In the genomic region with DNA sequence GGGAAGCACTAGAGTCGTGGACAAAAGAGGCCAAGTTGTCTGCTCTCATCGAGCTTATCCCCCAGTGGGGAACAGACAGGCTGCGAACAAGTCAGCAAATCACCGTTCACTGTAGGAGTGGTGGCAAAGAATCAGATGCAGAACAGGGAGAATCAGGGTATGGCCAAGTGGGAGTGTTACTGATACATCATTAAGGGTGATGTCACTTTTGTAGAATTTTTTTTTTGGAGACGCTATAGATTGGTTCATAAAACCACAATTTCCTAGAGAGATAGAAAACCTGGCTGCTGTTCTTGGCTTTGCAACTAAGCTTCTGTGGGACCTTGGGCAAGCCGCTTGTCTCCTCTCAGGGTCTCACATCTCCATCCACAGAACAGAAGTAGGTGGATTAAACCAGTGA, we compare ENCODE assay signal across 1 cellular context.
TF ChIP-seq lines count a peak whose summit lies in the region.

No MANE protein-coding gene starts in this region.

TF ChIP-seq in IMR-90, 13 proteins besides CTCF, POLR2A, EP300 and RAD21 (continued from another document):
- TF ChIP-seq, protein P1, sequence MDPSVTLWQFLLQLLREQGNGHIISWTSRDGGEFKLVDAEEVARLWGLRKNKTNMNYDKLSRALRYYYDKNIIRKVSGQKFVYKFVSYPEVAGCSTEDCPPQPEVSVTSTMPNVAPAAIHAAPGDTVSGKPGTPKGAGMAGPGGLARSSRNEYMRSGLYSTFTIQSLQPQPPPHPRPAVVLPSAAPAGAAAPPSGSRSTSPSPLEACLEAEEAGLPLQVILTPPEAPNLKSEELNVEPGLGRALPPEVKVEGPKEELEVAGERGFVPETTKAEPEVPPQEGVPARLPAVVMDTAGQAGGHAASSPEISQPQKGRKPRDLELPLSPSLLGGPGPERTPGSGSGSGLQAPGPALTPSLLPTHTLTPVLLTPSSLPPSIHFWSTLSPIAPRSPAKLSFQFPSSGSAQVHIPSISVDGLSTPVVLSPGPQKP (IDR thresholded peaks at IDR 0.05; ENCODE audit: borderline replicate concordance, low read depth, low read length) = no peak
- TF ChIP-seq RCOR1 (IDR thresholded peaks at IDR 0.05; ENCODE audit: insufficient replicate concordance, low read length) (no peak), SMC3 (IDR thresholded peaks at IDR 0.05; ENCODE audit: low read depth, low read length) (no peak), MXI1 (IDR thresholded peaks at IDR 0.05; ENCODE audit: borderline replicate concordance, low read depth, low read length) (no peak), NFE2L2 (IDR thresholded peaks at IDR 0.05; ENCODE audit: low read depth, low read length) (no peak), MAFK (IDR thresholded peaks at IDR 0.05; ENCODE audit: low read depth, low read length) (no peak), BHLHE40 (IDR thresholded peaks at IDR 0.05; ENCODE audit: low read depth, low read length) (no peak)
